Comparison of ENCODE assay signal across 34 cellular contexts in the genomic region with DNA sequence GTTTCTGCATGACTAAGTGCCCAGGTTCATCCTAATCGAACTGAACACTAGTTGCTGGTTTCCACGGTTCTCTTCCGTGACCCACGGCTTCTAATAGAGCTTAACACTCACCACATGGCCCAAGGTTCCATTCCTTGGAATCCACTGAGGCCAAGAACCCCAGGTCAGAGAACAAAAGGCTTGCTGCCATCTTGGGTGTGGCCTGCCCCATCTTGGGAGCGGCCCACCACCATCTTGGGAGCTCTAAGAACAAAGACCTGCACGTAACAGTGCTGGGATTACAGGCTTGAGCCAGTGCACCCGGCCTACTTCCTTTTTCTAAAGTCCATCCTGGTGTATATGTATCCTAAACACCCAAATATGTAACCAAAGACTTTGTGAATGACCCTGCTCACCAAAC.
"Had no signal": no experiment of that assay in that cellular context is flagged by ENCODE, and none has a peak within 500 bp of the region (broad histone marks: within the 10 kb centered on the region; RNA-seq: fewer than 3 reads in every experiment).

No MANE protein-coding gene starts in this region.

- H3K27ac ChIP-seq: body of pancreas, breast epithelium, Peyer's patch, SJSA1, WERI-Rb-1 had no signal

- H3K27ac Mint-ChIP-seq: activated naive CD4-positive, alpha-beta T cell treated with anti-CD3 and anti-CD28 coated beads, Interleukin-2, amount 10 ng/mL, durations not matched to agents 7 days and 5 days; activated naive CD8-positive, alpha-beta T cell treated with anti-CD3 and anti-CD28 coated beads for 36 hours; T-cell; T-helper 17 cell had no signal

- H3K9me3 Mint-ChIP-seq: activated T-cell treated with anti-CD3 and anti-CD28 coated beads, Interleukin-2, amount 50 U/mL, for 4 hours had no signal

- H3K4me1 ChIP-seq: body of pancreas, breast epithelium, Peyer's patch had no signal

- ATAC-seq: activated T-cell treated with anti-CD3 and anti-CD28 coated beads, Interleukin-2, amount 50 U/mL, for 4 hours; body of pancreas; PC-3; SK-N-SH treated with all-trans-retinoic acid at 6 μM for 48 hours; T-cell; T-helper 17 cell had no signal

- H3K27me3 ChIP-seq: body of pancreas, breast epithelium, MG63, Peyer's patch, SJSA1 had no signal

- H3K9me3 ChIP-seq: body of pancreas, breast epithelium, MG63, Peyer's patch, SJSA1 had no signal

- DNase-seq: activated CD4-positive, alpha-beta T cell treated with anti-CD3 and anti-CD28 coated beads for 1 hour; activated CD4-positive, alpha-beta T cell treated with anti-CD3 and anti-CD28 coated beads for 48 hours; activated CD4-positive, CD25-positive, alpha-beta regulatory T cell; activated CD8-positive, alpha-beta T cell treated with anti-CD3 and anti-CD28 coated beads, Interleukin-2, amount 10 ng/mL, durations not matched to agents 7 days and 5 days; activated effector memory CD4-positive, alpha-beta T cell treated with Interleukin-2 at 50 U/mL for 16 hours; activated naive CD4-positive, alpha-beta T cell treated with anti-CD3 and anti-CD28 coated beads, Interleukin-2, amount 10 ng/mL, durations not matched to agents 7 days and 5 days; activated naive CD8-positive, alpha-beta T cell treated with anti-CD3 and anti-CD28 coated beads for 36 hours; activated T-cell treated with anti-CD3 and anti-CD28 coated beads, Interleukin-2, amount 50 U/mL, for 4 hours; amniotic stem cell; aorta; body of pancreas; Kasumi-1; KG1; MG63; NCI-H1092; NCI-H1436 treated with DMSO at 0.1 percent for 48 hours; NCI-H1694 treated with DMSO at 0.1 percent for 48 hours; NCI-H2029 treated with DMSO at 0.1 percent for 48 hours; NCI-H2107; NCI-H2171; NCI-H510A; NCI-H526; NCI-H748 treated with DMSO at 0.1 percent for 48 hours; NK-92 treated with Interleukin-12 subunit alpha and Interleukin-12 subunit beta, amount 100 ng/mL, for 24 hours; PC-3; Peyer's patch; RPMI8226; SHP77 treated with DMSO at 0.1 percent for 48 hours; T-cell; T-helper 17 cell; WERI-Rb-1 had no signal

- H3K27me3 Mint-ChIP-seq: activated naive CD4-positive, alpha-beta T cell treated with anti-CD3 and anti-CD28 coated beads, Interleukin-2, amount 10 ng/mL, durations not matched to agents 7 days and 5 days; activated naive CD8-positive, alpha-beta T cell treated with anti-CD3 and anti-CD28 coated beads for 36 hours had no signal

- H3K36me3 ChIP-seq: breast epithelium, Peyer's patch, SJSA1 had no signal

- H3K4me3 ChIP-seq: body of pancreas, breast epithelium, MG63, Peyer's patch, SJSA1 had no signal

- H3K4me3 Mint-ChIP-seq: activated CD8-positive, alpha-beta T cell treated with anti-CD3 and anti-CD28 coated beads, Interleukin-2, amount 10 ng/mL, durations not matched to agents 7 days and 5 days; activated naive CD4-positive, alpha-beta T cell treated with anti-CD3 and anti-CD28 coated beads, Interleukin-2, amount 10 ng/mL, durations not matched to agents 7 days and 5 days; activated naive CD8-positive, alpha-beta T cell treated with anti-CD3 and anti-CD28 coated beads for 36 hours; activated T-cell treated with anti-CD3 and anti-CD28 coated beads, Interleukin-2, amount 50 U/mL, for 4 hours; T-cell; T-helper 17 cell had no signal
